Comparison of ENCODE assay signal across 10 cellular contexts in the genomic region with DNA sequence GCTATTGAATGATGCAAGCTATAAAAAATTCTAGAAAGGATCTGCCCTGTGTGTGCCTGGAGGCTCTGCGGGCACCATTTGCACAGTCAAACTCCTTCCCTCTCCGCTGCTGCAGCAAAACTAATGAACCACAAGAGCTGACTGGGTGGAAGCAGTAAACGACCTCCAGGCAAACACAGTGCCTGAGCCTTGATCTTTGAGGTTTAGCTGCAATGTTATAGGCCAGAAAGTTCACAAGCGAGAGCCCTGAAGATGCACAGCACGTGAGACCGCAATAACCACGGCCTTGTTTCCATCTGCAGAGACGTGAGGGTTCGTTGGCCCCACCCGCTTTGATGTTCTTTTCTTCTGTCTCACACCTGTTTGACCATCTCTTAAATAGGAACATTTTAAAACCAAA.
DNase-seq lines count a peak whose midpoint lies in the region; ATAC-seq and TF ChIP-seq lines count a peak whose summit lies in the region.
"Had no signal": no experiment of that assay in that cellular context is flagged by ENCODE, and none has a peak within 500 bp of the region (broad histone marks: within the 10 kb centered on the region; RNA-seq: fewer than 3 reads in every experiment).

No MANE protein-coding gene starts in this region.

- peak; percentile 55 to 67 for ATAC-seq in CD4-positive, CD25-positive, alpha-beta regulatory T cell (ENCODE audit: low read depth in 2 of 2)
- peak; percentile 70 for ATAC-seq in HG03095 (IDR thresholded peaks at IDR 0.05; ENCODE audit: unreplicated experiment)
- peak; percentile 83 for ATAC-seq in central memory CD8-positive, alpha-beta T cell (replicated peaks; ENCODE audit: extremely low read depth, poor library complexity, severe bottlenecking)
- ATAC-seq: heart left ventricle had no signal

- H3K4me3 Mint-ChIP-seq in CD4-positive, CD25-positive, alpha-beta regulatory T cell: peak overlapping the region; percentile 5 to 76 (median 50)
- H3K4me3 Mint-ChIP-seq in central memory CD8-positive, alpha-beta T cell: peak overlapping the region; percentile 46
- H3K4me3 Mint-ChIP-seq in HFFc6: no peak overlapping the region

- peaks cover 24% of the 10 kb centered on the region for H3K4me1 ChIP-seq in CD4-positive, CD25-positive, alpha-beta regulatory T cell (ENCODE audit: control insufficient read depth, insufficient read depth, low read length, poor library complexity, severe bottlenecking)
- no peaks in the 10 kb centered on the region for H3K4me1 ChIP-seq in A673 (ENCODE audit: insufficient read depth, low read length, poor library complexity, severe bottlenecking)

- intact Hi-C loops in A673 (cut with micrococcal nuclease; ENCODE audit: unreplicated experiment): no loop called here

- H3K27ac Mint-ChIP-seq in CD4-positive, CD25-positive, alpha-beta regulatory T cell: peak overlapping the region; percentile 26 to 70 (median 53)
- peak overlapping the region; percentile 8 for H3K27ac Mint-ChIP-seq in central memory CD8-positive, alpha-beta T cell (ENCODE audit: low read depth)
- H3K27ac Mint-ChIP-seq in HFFc6: no peak overlapping the region

- peak overlapping the region; percentile 28 for H3K27ac ChIP-seq in CD4-positive, CD25-positive, alpha-beta regulatory T cell (ENCODE audit: insufficient read depth, low read length, poor library complexity, severe bottlenecking)
- no peak overlapping the region for H3K27ac ChIP-seq in A673 (ENCODE audit: low read depth, low read length, poor library complexity, severe bottlenecking)
- H3K27ac ChIP-seq: heart left ventricle, thoracic aorta had no signal

- peaks cover 15 to 53% (median 29%) of the 10 kb centered on the region in 4 donors for H3K4me1 Mint-ChIP-seq in CD4-positive, CD25-positive, alpha-beta regulatory T cell
- H3K4me1 Mint-ChIP-seq in central memory CD8-positive, alpha-beta T cell: peaks cover 47% of the 10 kb centered on the region
- H3K4me1 Mint-ChIP-seq in HFFc6 (ENCODE audit: low read depth): peaks cover 14% of the 10 kb centered on the region

- H3K27me3 ChIP-seq in CD4-positive, CD25-positive, alpha-beta regulatory T cell (ENCODE audit: control insufficient read depth, insufficient read depth, low read length): no peaks in the 10 kb centered on the region
- no peaks in the 10 kb centered on the region for H3K27me3 ChIP-seq in A673 (replicated peaks; ENCODE audit: insufficient read depth, low read depth, low read length, poor library complexity)
- H3K27me3 ChIP-seq: heart left ventricle had no signal

- peaks cover 4% of the 10 kb centered on the region for H3K27me3 Mint-ChIP-seq in CD4-positive, CD25-positive, alpha-beta regulatory T cell
- H3K27me3 Mint-ChIP-seq in central memory CD8-positive, alpha-beta T cell: peaks cover 13% of the 10 kb centered on the region
- peaks cover 7% of the 10 kb centered on the region for H3K27me3 Mint-ChIP-seq in HFFc6 (ENCODE audit: insufficient read depth)

- no peaks in the 10 kb centered on the region for H3K36me3 ChIP-seq in CD4-positive, CD25-positive, alpha-beta regulatory T cell (ENCODE audit: control insufficient read depth, insufficient read depth, low read length)
- H3K36me3 ChIP-seq in A673 (ENCODE audit: insufficient read depth, low read length, poor library complexity, severe bottlenecking): no peaks in the 10 kb centered on the region
- H3K36me3 ChIP-seq: heart left ventricle, thoracic aorta had no signal

- peaks cover 4% of the 10 kb centered on the region for H3K36me3 Mint-ChIP-seq in CD4-positive, CD25-positive, alpha-beta regulatory T cell
- peaks cover 4% of the 10 kb centered on the region for H3K36me3 Mint-ChIP-seq in central memory CD8-positive, alpha-beta T cell (ENCODE audit: insufficient read depth)
- peaks cover 5% of the 10 kb centered on the region; the same call in 1 of the 2 replicates for H3K36me3 Mint-ChIP-seq in HFFc6 (ENCODE audit: low read depth)

- H3K9me3 Mint-ChIP-seq in CD4-positive, CD25-positive, alpha-beta regulatory T cell: peaks cover 0 to 14% (median 6%) of the 10 kb centered on the region in 7 donors
- no peaks in the 10 kb centered on the region for H3K9me3 Mint-ChIP-seq in central memory CD8-positive, alpha-beta T cell
- peaks cover 7% of the 10 kb centered on the region for H3K9me3 Mint-ChIP-seq in HFFc6

- peaks cover 4 to 10% of the 10 kb centered on the region in 2 experiments for H3K9me3 ChIP-seq in CD4-positive, CD25-positive, alpha-beta regulatory T cell (ENCODE audit: control insufficient read depth in 2 of 2, low read length in 2 of 2)
- H3K9me3 ChIP-seq in A673 (ENCODE audit: low read depth, low read length, poor library complexity, severe bottlenecking): no peaks in the 10 kb centered on the region
- H3K9me3 ChIP-seq: thoracic aorta had no signal

- TF ChIP-seq CTCF in foreskin fibroblast (IDR thresholded peaks at IDR 0.05; ENCODE audit: low read depth, low read length) (no peak), HFFc6 (IDR thresholded peaks at IDR 0.05) (no peak), A673 (conservative IDR thresholded peaks at IDR 0.05; ENCODE audit: low read depth, low read length) (no peak)

- DNase-seq in CD4-positive, CD25-positive, alpha-beta regulatory T cell: peak; percentile 14 to 80 (median 60)
- DNase-seq in T-helper 22 cell (ENCODE audit: low read depth) (peak; percentile 4), foreskin fibroblast (no peak), HFFc6 (no peak), AG08395 (ENCODE audit: low spot score) (no peak), A673 (ENCODE audit: low spot score) (no peak)
- DNase-seq in central memory CD8-positive, alpha-beta T cell (ENCODE audit: low spot score in 2 of 2): peak in 1 of 2 donors; percentile 59
- DNase-seq: heart left ventricle had no signal

- CTCF ChIA-PET in A673 (lab: Charles Lee): no interaction called here

- POLR2A ChIA-PET in A673 (lab: Charles Lee; ENCODE audit: low non-redundant PET): no interaction called here

- no TSS peak for BruUV-seq in A673 (replicated peaks; lab: Mats Ljungman, UMichigan)

- H3K4me3 ChIP-seq in CD4-positive, CD25-positive, alpha-beta regulatory T cell (ENCODE audit: low read depth, low read length): peak overlapping the region; percentile 59
- no peak overlapping the region for H3K4me3 ChIP-seq in foreskin fibroblast (ENCODE audit: low read depth in 1 of 2, low read length in 2 of 2)
- no peak overlapping the region for H3K4me3 ChIP-seq in A673 (ENCODE audit: low read depth, low read length, poor library complexity, severe bottlenecking)
- H3K4me3 ChIP-seq: heart left ventricle, thoracic aorta had no signal

Comparison
In these comparisons a context has a peak if more than half of its experiments do, and no peak if none do; other contexts are left out.
1. DNase-seq: peak in CD4-positive, CD25-positive, alpha-beta regulatory T cell (3 of 3) and T-helper 22 cell (single experiment); none in foreskin fibroblast (0 of 2), HFFc6 (single experiment), AG08395 (single experiment) and A673 (single experiment).
2. Peak in every context shown above with its lines, with median percentiles within 50 percentile points of each other: ATAC-seq.